In genomic region chr19:32346901-32347300, GRCh38 we compare ENCODE assay signal across 8 cellular contexts. TPM values are rescaled to one million over a fixed set of nuclear protein-coding genes. Genes with fewer than 3 reads are reported as not detected.
A peak's percentile ranks its signal among the peaks of the same experiment; 100 is the strongest.
DNase-seq lines count a peak whose midpoint lies in the region; ATAC-seq and TF ChIP-seq lines count a peak whose summit lies in the region.

No MANE protein-coding gene starts in this region.

- H3K36me3 Mint-ChIP-seq in progenitor cell of endocrine pancreas (ENCODE audit: insufficient read depth): peaks cover 2% of the 10 kb centered on the region

- peak overlapping the region; percentile 95 for H3K4me3 ChIP-seq in PC-3 (ENCODE audit: low read length)
- peak overlapping the region; percentile 94 to 95 (median 95) for H3K4me3 ChIP-seq in esophagus muscularis mucosa

- CTCF ChIA-PET in PC-3 (lab: Charles Lee): no interaction called here

- H3K4me1 Mint-ChIP-seq in progenitor cell of endocrine pancreas (ENCODE audit: low read depth): peaks cover 37% of the 10 kb centered on the region

- H3K27ac Mint-ChIP-seq in progenitor cell of endocrine pancreas: peak overlapping the region; percentile 96

- BruUV-seq in PC-3 (replicated peaks; lab: Mats Ljungman, UMichigan): no TSS peak

- no peaks in the 10 kb centered on the region for H3K4me1 ChIP-seq in ES-I3 (ENCODE audit: insufficient read depth, low read length)
- peaks cover 55% of the 10 kb centered on the region for H3K4me1 ChIP-seq in PC-3 (ENCODE audit: insufficient read depth, low read length)
- peaks cover 29 to 61% (median 56%) of the 10 kb centered on the region in 4 donors for H3K4me1 ChIP-seq in esophagus muscularis mucosa

- no peaks in the 10 kb centered on the region for H3F3A ChIP-seq in PC-3 (ENCODE audit: low read length, unreplicated experiment)

- H3K27me3 ChIP-seq in PC-3 (ENCODE audit: low read length) (no peaks in the 10 kb centered on the region), esophagus muscularis mucosa (no peaks in the 10 kb centered on the region)

- H2AFZ ChIP-seq in PC-3 (ENCODE audit: low read length): no peak overlapping the region

- H3K9ac ChIP-seq in ES-I3 (ENCODE audit: low read depth, low read length) (peak overlapping the region; percentile 73), PC-3 (ENCODE audit: low read length) (peak overlapping the region; percentile 99)

- H3K9me2 ChIP-seq in PC-3 (replicated peaks; ENCODE audit: low read length): no peaks in the 10 kb centered on the region

- no peaks in the 10 kb centered on the region for H3K36me3 ChIP-seq in ES-I3 (ENCODE audit: insufficient read depth, low read length)
- H3K36me3 ChIP-seq in PC-3 (ENCODE audit: low read depth, low read length): no peaks in the 10 kb centered on the region; the same call in 1 of the 2 replicates
- H3K36me3 ChIP-seq in esophagus muscularis mucosa: peaks cover 0 to 16% (median 12%) of the 10 kb centered on the region in 4 donors

- H4K20me1 ChIP-seq in PC-3 (ENCODE audit: low read length): no peaks in the 10 kb centered on the region

- H3K27me3 Mint-ChIP-seq in progenitor cell of endocrine pancreas: no peaks in the 10 kb centered on the region

- DNase-seq in PC-3: no peak
- DNase-seq in esophagus muscularis mucosa (ENCODE audit: extremely low spot score): no peak
- no peak for DNase-seq in progenitor cell of endocrine pancreas (ENCODE audit: low spot score, unreplicated experiment)
- no peak for DNase-seq in SW480 (ENCODE audit: low spot score)
- no peak for DNase-seq in superior temporal gyrus (ENCODE audit: extremely low spot score)
- DNase-seq in NCI-H2107 (lab: John Stamatoyannopoulos, UW): no peak
- DNase-seq in RPMI8226: no peak

- POLR2A ChIA-PET in PC-3 (lab: Charles Lee; ENCODE audit: unreplicated experiment): interaction anchor here (0.6 kb wide), 1 partner anchor 234 kb away, joined by 16 read pairs; the partner anchor contains the start of gene PDCD5

- TF ChIP-seq POLR2A in esophagus muscularis mucosa (IDR thresholded peaks at IDR 0.05; ENCODE audit: low read depth): no peak

- H3K9me3 Mint-ChIP-seq in progenitor cell of endocrine pancreas (ENCODE audit: low read depth): peaks cover 6% of the 10 kb centered on the region

- no peak for ATAC-seq in PC-3

- no peak for TF ChIP-seq EP300 in esophagus muscularis mucosa (IDR thresholded peaks at IDR 0.05)

- H3K79me2 ChIP-seq in PC-3 (ENCODE audit: low read length): peaks cover 56% of the 10 kb centered on the region

- TF ChIP-seq CTCF in PC-3 (conservative IDR thresholded peaks at IDR 0.05; ENCODE audit: low read depth, low read length): no peak
- TF ChIP-seq CTCF in esophagus muscularis mucosa (IDR thresholded peaks at IDR 0.05): no peak
- no peak for TF ChIP-seq CTCF in progenitor cell of endocrine pancreas (IDR thresholded peaks at IDR 0.05; ENCODE audit: unreplicated experiment)

- peak overlapping the region; percentile 83 for H3K4me3 Mint-ChIP-seq in progenitor cell of endocrine pancreas (ENCODE audit: low read depth)

- WGBS in esophagus muscularis mucosa: 61% methylated on average over 3 of the region's 3 CpGs

- no peak overlapping the region for H3K27ac ChIP-seq in PC-3 (ENCODE audit: low read length)
- H3K27ac ChIP-seq in esophagus muscularis mucosa (replicated peaks in 1 of 4): no peak overlapping the region

- intact Hi-C loops in PC-3 (cut with micrococcal nuclease): loop anchor here (5.0 kb wide), 1 partner anchor 60 kb away; the partner anchor contains the start of gene DPY19L3
- intact Hi-C loops in esophagus muscularis mucosa (cut with DNase I): loop anchor here (5.0 kb wide), 1 partner anchor 60 kb away; the partner anchor contains the start of gene DPY19L3

- peak overlapping the region; percentile 97 for H3K4me2 ChIP-seq in PC-3 (ENCODE audit: low read length)

- H3K9me3 ChIP-seq in ES-I3 (ENCODE audit: control insufficient read depth, insufficient read depth, low read length) (no peaks in the 10 kb centered on the region), PC-3 (ENCODE audit: low read length) (no peaks in the 10 kb centered on the region), esophagus muscularis mucosa (no peaks in the 10 kb centered on the region)

RNA-seq across cellular contexts. Expression of gene ZNF507, which starts 1.5 kb away (rescaled TPM):
- total RNA-seq in PC-3 (2014; rRNA removed) (4.9 and 7.1 TPM in 2 replicates), esophagus muscularis mucosa (10 to 100 TPM; 12.6 to 19.1 (median 17.9) TPM), progenitor cell of endocrine pancreas (42.3 and 43.2 TPM in 2 replicates)

RNA-seq across cellular contexts. Expression of gene DPY19L3, which starts 58.7 kb away (rescaled TPM):
- total RNA-seq in PC-3 (2014; rRNA removed): 4.0 and 4.4 TPM in 2 replicates
- total RNA-seq in esophagus muscularis mucosa: 10 to 100 TPM; 13.6 to 16.4 (median 14.6) TPM
- 205 and 213 TPM in 2 replicates for total RNA-seq in progenitor cell of endocrine pancreas

Comparison
In these comparisons a context has a peak if more than half of its experiments do, and no peak if none do; other contexts are left out.
1. RNA of gene DPY19L3, which starts 58.7 kb away (total RNA-seq): 205 to 213 TPM in progenitor cell of endocrine pancreas; 13.6 to 16.4 TPM in esophagus muscularis mucosa and 4.0 to 4.4 TPM in PC-3; every median in the first group is over 10 times any median in the second.